In the genomic region with DNA sequence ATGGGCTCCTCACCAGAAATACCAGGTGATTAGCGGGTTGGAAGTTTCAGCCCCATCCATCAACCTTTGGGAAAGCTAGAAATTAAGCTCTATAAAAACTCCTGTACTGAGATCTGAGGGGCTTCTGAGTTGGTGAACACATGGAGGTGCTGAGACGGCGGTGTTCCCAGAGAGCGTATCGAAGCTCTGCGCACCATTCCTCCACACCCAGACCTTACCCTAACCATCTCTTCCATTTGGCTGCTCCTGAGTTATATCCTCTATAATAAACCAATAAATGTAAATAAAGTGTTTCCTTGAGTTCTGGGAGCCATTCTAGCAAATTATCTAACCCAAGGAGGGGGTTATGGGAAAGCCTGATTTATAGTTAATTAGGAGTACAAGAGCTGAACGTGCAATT, we compare ENCODE assay signal across 24 cellular contexts.
"Had no signal": no experiment of that assay in that cellular context is flagged by ENCODE, and none has a peak within 500 bp of the region (broad histone marks: within the 10 kb centered on the region; RNA-seq: fewer than 3 reads in every experiment).

No MANE protein-coding gene starts in this region.

- H3K27ac Mint-ChIP-seq: activated B cell treated with CpG ODN at 0.5 μM for 24 hours; activated naive CD4-positive, alpha-beta T cell treated with anti-CD3 and anti-CD28 coated beads, Interleukin-2, amount 10 ng/mL, durations not matched to agents 7 days and 5 days; dendritic cell treated with granulocyte-macrophage colony-stimulating factor and Interleukin-4, amounts not matched to agents 40 ng/mL and 50 ng/mL, for 4 days; T-helper 1 cell treated with Interleukin-12 subunit alpha and Interleukin-12 subunit beta and Interleukin-4 antibody, amounts not matched to agents 30 μg/mL and 1 μg/mL, for 36 hours had no signal

- H3K4me1 ChIP-seq: ascending aorta, prostate gland had no signal

- H3K36me3 ChIP-seq: adrenal gland, brain microvascular endothelial cell, lower lobe of right lung, prostate gland had no signal

- H3K9me3 Mint-ChIP-seq: activated B cell treated with CpG ODN at 0.5 μM for 24 hours; activated CD4-positive, alpha-beta memory T cell treated with anti-CD3 and anti-CD28 coated beads for 36 hours; activated T-cell treated with anti-CD3 and anti-CD28 coated beads, Interleukin-2, amount 50 U/mL, for 4 hours; dendritic cell treated with granulocyte-macrophage colony-stimulating factor and Interleukin-4, amounts not matched to agents 40 ng/mL and 50 ng/mL, for 4 days; natural killer cell; T-helper 1 cell treated with Interleukin-12 subunit alpha and Interleukin-12 subunit beta and Interleukin-4 antibody, amounts not matched to agents 30 μg/mL and 1 μg/mL, for 36 hours had no signal

- H3K9me3 ChIP-seq: adrenal gland, ascending aorta, lower lobe of right lung, prostate gland, thyroid gland had no signal

- H3K4me3 Mint-ChIP-seq: activated B cell treated with CpG ODN at 0.5 μM for 24 hours; activated CD4-positive, alpha-beta memory T cell treated with anti-CD3 and anti-CD28 coated beads for 36 hours; activated naive CD4-positive, alpha-beta T cell treated with anti-CD3 and anti-CD28 coated beads, Interleukin-2, amount 10 ng/mL, durations not matched to agents 7 days and 5 days; activated T-cell treated with anti-CD3 and anti-CD28 coated beads, Interleukin-2, amount 50 U/mL, for 4 hours; dendritic cell treated with granulocyte-macrophage colony-stimulating factor and Interleukin-4, amounts not matched to agents 40 ng/mL and 50 ng/mL, for 4 days; natural killer cell; T-helper 1 cell treated with Interleukin-12 subunit alpha and Interleukin-12 subunit beta and Interleukin-4 antibody, amounts not matched to agents 30 μg/mL and 1 μg/mL, for 36 hours had no signal

- ATAC-seq: activated T-cell treated with anti-CD3 and anti-CD28 coated beads, Interleukin-2, amount 50 U/mL, for 4 hours; left lobe of liver; lower lobe of right lung; natural killer cell had no signal

- DNase-seq: activated B cell treated with CpG ODN at 0.5 μM for 24 hours; activated CD4-positive, alpha-beta memory T cell treated with anti-CD3 and anti-CD28 coated beads for 36 hours; activated CD4-positive, alpha-beta T cell treated with anti-CD3 and anti-CD28 coated beads for 48 hours; activated effector memory CD4-positive, alpha-beta T cell treated with Interleukin-2 at 50 U/mL for 16 hours; activated naive CD4-positive, alpha-beta T cell treated with anti-CD3 and anti-CD28 coated beads, Interleukin-2, amount 10 ng/mL, durations not matched to agents 7 days and 5 days; activated T-cell treated with anti-CD3 and anti-CD28 coated beads, Interleukin-2, amount 50 U/mL, for 4 hours; adrenal gland; caudate nucleus; effector CD4-positive, alpha-beta T cell; heart right ventricle; lower lobe of right lung; natural killer cell; stimulated activated CD4-positive, alpha-beta T cell treated with anti-CD3 and anti-CD28 coated beads, Interleukin-4, amount 100 ng/mL, for 24 hours; stimulated activated naive CD4-positive, alpha-beta T cell treated with Interleukin-2 at 50 U/mL for 16 hours; substantia nigra; thyroid gland had no signal

- FAIRE-seq: endometrium, keratinocyte had no signal

- H3K27ac ChIP-seq: adrenal gland, ascending aorta, brain microvascular endothelial cell, heart right ventricle, lower lobe of right lung, prostate gland, thyroid gland had no signal

- H3K4me3 ChIP-seq: adrenal gland, ascending aorta, heart right ventricle, lower lobe of right lung, prostate gland, thyroid gland had no signal

- H3K27me3 Mint-ChIP-seq: activated B cell treated with CpG ODN at 0.5 μM for 24 hours; activated CD4-positive, alpha-beta memory T cell treated with anti-CD3 and anti-CD28 coated beads for 36 hours; activated naive CD4-positive, alpha-beta T cell treated with anti-CD3 and anti-CD28 coated beads, Interleukin-2, amount 10 ng/mL, durations not matched to agents 7 days and 5 days; dendritic cell treated with granulocyte-macrophage colony-stimulating factor and Interleukin-4, amounts not matched to agents 40 ng/mL and 50 ng/mL, for 4 days had no signal

- H3K36me3 Mint-ChIP-seq: natural killer cell had no signal

- H3K27me3 ChIP-seq: adrenal gland, ascending aorta, brain microvascular endothelial cell, heart right ventricle, thyroid gland had no signal
